Comparison of ENCODE assay signal across 1 cellular context in genomic region chr9:84121991-84122523, GRCh38.
TF ChIP-seq lines count a peak whose summit lies in the region.

No MANE protein-coding gene starts in this region.

TF ChIP-seq in K562, 482 proteins besides CTCF, POLR2A, EP300 and RAD21 (continued from another document):
- TF ChIP-seq NKRF (IDR thresholded peaks at IDR 0.05; ENCODE audit: borderline replicate concordance) = no peak
